1 cellular context compared by ENCODE assay signal in the genomic region with DNA sequence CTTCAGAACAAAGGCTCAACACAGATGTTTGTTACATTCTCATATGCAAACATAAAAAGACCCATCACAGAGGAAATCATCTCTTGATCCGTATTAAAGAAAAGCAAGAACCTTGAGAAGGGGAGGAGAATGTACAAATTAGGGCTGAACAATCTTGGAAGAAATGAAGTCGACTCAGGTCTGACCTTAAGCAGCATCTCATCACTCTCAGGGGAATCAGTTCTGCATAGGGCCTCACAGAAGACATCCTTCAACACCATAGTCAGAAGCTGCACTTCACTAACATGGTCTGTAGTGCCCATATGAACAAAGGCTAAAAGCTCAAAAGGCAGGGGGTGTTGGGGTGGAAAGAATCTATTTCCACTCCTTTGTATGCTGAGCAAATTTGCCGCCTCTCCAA.
TF ChIP-seq lines count a peak whose summit lies in the region.

No MANE protein-coding gene starts in this region.

TF ChIP-seq in neural cell, 6 proteins besides CTCF, POLR2A, EP300 and RAD21 (continued from another document):
- TF ChIP-seq MXI1 (conservative IDR thresholded peaks at IDR 0.05; ENCODE audit: poor library complexity, severe bottlenecking) = no peak
- TF ChIP-seq POLR2AphosphoS5 (IDR thresholded peaks at IDR 0.05) = no peak
- TF ChIP-seq SMC3 (conservative IDR thresholded peaks at IDR 0.05; ENCODE audit: poor library complexity) = no peak
- no peak for TF ChIP-seq EZH2 (IDR thresholded peaks at IDR 0.05; ENCODE audit: borderline replicate concordance, insufficient read depth, low read length, poor library complexity, severe bottlenecking)
